32 cellular contexts compared by ENCODE assay signal in genomic region chr18:77329651-77330050, GRCh38.
"Had no signal": no experiment of that assay in that cellular context is flagged by ENCODE, and none has a peak within 500 bp of the region (broad histone marks: within the 10 kb centered on the region; RNA-seq: fewer than 3 reads in every experiment).

No MANE protein-coding gene starts in this region.

- H3K36me3 Mint-ChIP-seq: activated CD4-positive, alpha-beta memory T cell treated with anti-CD3 and anti-CD28 coated beads for 36 hours; activated naive CD8-positive, alpha-beta T cell treated with anti-CD3 and anti-CD28 coated beads for 36 hours; T-cell had no signal

- H3K4me3 Mint-ChIP-seq: activated B cell treated with CpG ODN at 0.5 μM for 24 hours; activated CD4-positive, alpha-beta memory T cell treated with anti-CD3 and anti-CD28 coated beads for 36 hours; activated CD4-positive, alpha-beta T cell treated with anti-CD3 and anti-CD28 coated beads, Interleukin-2, amount 10 ng/mL, durations not matched to agents 24 days and 14 days; activated CD8-positive, alpha-beta T cell treated with anti-CD3 and anti-CD28 coated beads for 36 hours; activated naive CD4-positive, alpha-beta T cell treated with anti-CD3 and anti-CD28 coated beads for 36 hours; activated naive CD8-positive, alpha-beta T cell treated with anti-CD3 and anti-CD28 coated beads for 36 hours; activated T-cell treated with anti-CD3 and anti-CD28 coated beads, Interleukin-2, amount 50 U/mL, for 4 hours; activated T-cell treated with anti-CD3 and anti-CD28 coated beads, Interleukin-2, amount 50 U/mL, for 72 hours; activated T-helper 1 cell treated with anti-CD3 and anti-CD28 coated beads, Interleukin-12 subunit alpha, Interleukin-12 subunit beta, Interleukin-2, Interleukin-4 antibody, amounts not matched to agents 30 ng/mL and 10 ng/mL and 1 ng/mL, durations not matched to agents 14 hours and 24 hours and 36 hours; activated T-helper 17 cell treated with anti-CD3 and anti-CD28 coated beads, Interleukin-2, amount 50 U/mL, for 72 hours; T-cell; T-helper 17 cell had no signal

- H3K4me1 Mint-ChIP-seq: activated B cell treated with CpG ODN at 0.5 μM for 24 hours; activated CD4-positive, alpha-beta T cell treated with anti-CD3 and anti-CD28 coated beads, Interleukin-2, amount 10 ng/mL, durations not matched to agents 24 days and 14 days; activated naive CD8-positive, alpha-beta T cell treated with anti-CD3 and anti-CD28 coated beads for 36 hours; activated T-helper 17 cell treated with anti-CD3 and anti-CD28 coated beads, Interleukin-2, amount 50 U/mL, for 72 hours; T-cell; T-helper 17 cell had no signal

- H3K4me1 ChIP-seq: adrenal gland, body of pancreas, breast epithelium had no signal

- H3K9me3 Mint-ChIP-seq: activated CD4-positive, alpha-beta memory T cell treated with anti-CD3 and anti-CD28 coated beads for 36 hours; activated CD4-positive, alpha-beta T cell treated with anti-CD3 and anti-CD28 coated beads, Interleukin-2, amount 10 ng/mL, durations not matched to agents 24 days and 14 days; activated CD8-positive, alpha-beta T cell treated with anti-CD3 and anti-CD28 coated beads for 36 hours; activated naive CD8-positive, alpha-beta T cell treated with anti-CD3 and anti-CD28 coated beads for 36 hours; activated T-cell treated with anti-CD3 and anti-CD28 coated beads, Interleukin-2, amount 50 U/mL, for 4 hours; activated T-helper 1 cell treated with anti-CD3 and anti-CD28 coated beads, Interleukin-12 subunit alpha, Interleukin-12 subunit beta, Interleukin-2, Interleukin-4 antibody, amounts not matched to agents 30 ng/mL and 10 ng/mL and 1 ng/mL, durations not matched to agents 14 hours and 24 hours and 36 hours; T-cell had no signal

- DNase-seq: activated B cell treated with CpG ODN at 0.5 μM for 24 hours; activated CD4-positive, alpha-beta memory T cell treated with anti-CD3 and anti-CD28 coated beads for 36 hours; activated CD4-positive, alpha-beta T cell treated with anti-CD3 and anti-CD28 coated beads for 4 hours; activated CD4-positive, alpha-beta T cell treated with anti-CD3 and anti-CD28 coated beads, Interleukin-2, amount 10 ng/mL, durations not matched to agents 24 days and 14 days; activated CD4-positive, alpha-beta T cell treated with anti-CD3 and anti-CD28 coated beads, Interleukin-2, amount 50 U/mL, for 1 hour; activated CD4-positive, alpha-beta T cell treated with anti-CD3 and anti-CD28 coated beads, Interleukin-2, amount 50 U/mL, for 4 hours; activated CD4-positive, CD25-positive, alpha-beta regulatory T cell treated with anti-CD3 and anti-CD28 coated beads, Interleukin-2, amount 50 U/mL, for 72 hours; activated CD8-positive, alpha-beta memory T cell treated with anti-CD3 and anti-CD28 coated beads, Interleukin-2, amount 50 U/mL, for 4 hours; activated CD8-positive, alpha-beta T cell treated with anti-CD3 and anti-CD28 coated beads for 36 hours; activated effector memory CD4-positive, alpha-beta T cell treated with anti-CD3 and anti-CD28 coated beads, Interleukin-2, amount 50 U/mL, for 16 hours; activated gamma-delta T cell treated with Interleukin-2 at 50 U/mL for 16 hours; activated naive CD4-positive, alpha-beta T cell; activated naive CD4-positive, alpha-beta T cell treated with anti-CD3 and anti-CD28 coated beads for 36 hours; activated naive CD4-positive, alpha-beta T cell treated with anti-CD3 and anti-CD28 coated beads, Interleukin-2, amount 50 U/mL, for 16 hours; activated naive CD8-positive, alpha-beta T cell treated with anti-CD3 and anti-CD28 coated beads for 36 hours; activated T-cell treated with anti-CD3 and anti-CD28 coated beads for 4 hours; activated T-cell treated with anti-CD3 and anti-CD28 coated beads, Interleukin-2, amount 50 U/mL, for 1 hour; activated T-cell treated with anti-CD3 and anti-CD28 coated beads, Interleukin-2, amount 50 U/mL, for 4 hours; activated T-cell treated with anti-CD3 and anti-CD28 coated beads, Interleukin-2, amount 50 U/mL, for 72 hours; adrenal gland; amniotic stem cell; aorta; body of pancreas; brain microvascular endothelial cell; central memory CD4-positive, alpha-beta T cell; T-cell; T-helper 17 cell had no signal

- ATAC-seq: activated CD8-positive, alpha-beta T cell treated with anti-CD3 and anti-CD28 coated beads for 36 hours; activated naive CD4-positive, alpha-beta T cell treated with anti-CD3 and anti-CD28 coated beads, Interleukin-2, amount 50 U/mL, for 72 hours; activated T-cell treated with anti-CD3 and anti-CD28 coated beads, Interleukin-2, amount 50 U/mL, for 4 hours; activated T-cell treated with anti-CD3 and anti-CD28 coated beads, Interleukin-2, amount 50 U/mL, for 72 hours; activated T-helper 17 cell treated with anti-CD3 and anti-CD28 coated beads, Interleukin-2, amount 50 U/mL, for 72 hours; body of pancreas; T-cell; T-helper 17 cell had no signal

- H3K36me3 ChIP-seq: adrenal gland, brain microvascular endothelial cell, breast epithelium had no signal

- H3K4me3 ChIP-seq: adrenal gland, body of pancreas, breast epithelium had no signal

- H3K9me3 ChIP-seq: adrenal gland, body of pancreas, breast epithelium had no signal

- H3K27ac ChIP-seq: adrenal gland, body of pancreas, brain microvascular endothelial cell, breast epithelium, VCaP had no signal

- H3K27ac Mint-ChIP-seq: activated B cell treated with CpG ODN at 0.5 μM for 24 hours; activated CD4-positive, alpha-beta memory T cell treated with anti-CD3 and anti-CD28 coated beads for 36 hours; activated CD4-positive, alpha-beta T cell treated with anti-CD3 and anti-CD28 coated beads, Interleukin-2, amount 10 ng/mL, durations not matched to agents 24 days and 14 days; activated CD8-positive, alpha-beta T cell treated with anti-CD3 and anti-CD28 coated beads for 36 hours; activated naive CD4-positive, alpha-beta T cell treated with anti-CD3 and anti-CD28 coated beads for 36 hours; activated naive CD4-positive, alpha-beta T cell treated with anti-CD3 and anti-CD28 coated beads, Interleukin-2, amount 50 U/mL, for 72 hours; activated naive CD8-positive, alpha-beta T cell treated with anti-CD3 and anti-CD28 coated beads for 36 hours; activated T-cell treated with anti-CD3 and anti-CD28 coated beads, Interleukin-2, amount 50 U/mL, for 72 hours; activated T-helper 1 cell treated with anti-CD3 and anti-CD28 coated beads, Interleukin-12 subunit alpha, Interleukin-12 subunit beta, Interleukin-2, Interleukin-4 antibody, amounts not matched to agents 30 ng/mL and 10 ng/mL and 1 ng/mL, durations not matched to agents 14 hours and 24 hours and 36 hours; activated T-helper 17 cell treated with anti-CD3 and anti-CD28 coated beads, Interleukin-2, amount 50 U/mL, for 72 hours; T-cell; T-helper 17 cell had no signal

- H3K27me3 ChIP-seq: adrenal gland, body of pancreas, brain microvascular endothelial cell, breast epithelium had no signal
